ENCODE assay signal across 11 cellular contexts in the genomic region with DNA sequence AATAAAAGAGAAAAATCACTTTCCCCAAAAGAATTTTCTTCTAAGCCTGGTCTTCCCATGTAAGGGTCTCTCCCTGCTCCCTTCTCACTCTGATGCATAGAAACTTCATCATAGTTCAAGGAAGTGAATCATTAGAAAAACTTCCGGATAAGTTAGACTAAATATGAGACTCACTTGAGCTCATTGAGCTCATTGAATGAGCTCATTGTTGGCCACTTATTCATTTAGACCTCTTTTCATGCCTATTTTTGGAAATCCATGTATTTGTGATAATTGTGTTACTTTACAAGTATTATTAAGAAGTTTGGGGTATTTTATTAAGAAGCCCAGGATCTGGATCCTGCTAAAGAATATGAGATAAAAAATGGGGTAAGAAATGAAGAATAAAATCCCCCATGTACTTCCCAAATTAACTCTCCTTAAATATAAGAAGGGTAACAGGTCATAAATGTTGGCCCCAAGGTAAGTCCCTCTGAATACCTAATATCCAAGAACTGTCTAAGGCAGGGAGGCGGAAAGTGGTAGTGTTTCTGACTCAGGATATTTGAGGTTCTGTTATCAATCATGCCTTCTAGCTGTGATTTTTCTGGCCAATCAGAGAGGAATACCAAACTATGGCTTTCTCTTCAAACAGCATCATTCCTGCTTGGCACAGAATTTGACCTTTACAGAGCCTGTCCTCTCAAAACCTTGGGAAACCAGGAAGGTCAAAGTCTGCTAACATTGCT.
A peak's percentile ranks its signal among the peaks of the same experiment; 100 is the strongest.
DNase-seq lines count a peak whose midpoint lies in the region; ATAC-seq and TF ChIP-seq lines count a peak whose summit lies in the region.
"Had no signal": no experiment of that assay in that cellular context is flagged by ENCODE, and none has a peak within 500 bp of the region (broad histone marks: within the 10 kb centered on the region; RNA-seq: fewer than 3 reads in every experiment).

No MANE protein-coding gene starts in this region.

- DNase-seq in AG04449 (ENCODE audit: low read depth, low spot score) (peak; percentile 44), LHCN-M2 (ENCODE audit: low read depth) (peak; percentile 82), brain microvascular endothelial cell (peak; percentile 73), kidney epithelial cell (ENCODE audit: low read depth) (peak; percentile 86), GM19238 (ENCODE audit: insufficient read length, low spot score) (no peak), posterior cingulate gyrus (no peak)
- DNase-seq in activated naive CD4-positive, alpha-beta T cell treated with anti-CD3 and anti-CD28 coated beads for 36 hours: no peak
- DNase-seq: anterior cingulate cortex, NCI-H1930 had no signal

- CTCF ChIA-PET in AG04449 (lab: Yijun Ruan, JAX): interaction anchor here (1.0 to 5.2 kb wide), 7 partner anchors 9 to 422 kb away, joined by 3 to 28 read pairs (median 3); a partner anchor contains a TSS
- CTCF ChIA-PET in activated naive CD4-positive, alpha-beta T cell treated with anti-CD3 and anti-CD28 coated beads for 36 hours (lab: Charles Lee): interaction anchor here (0.8 to 1.0 kb wide), 2 partner anchors 12 to 76 kb away, joined by 3 to 4 read pairs; no protein-coding TSS in a partner anchor

- H3K36me3 Mint-ChIP-seq in activated naive CD4-positive, alpha-beta T cell treated with anti-CD3 and anti-CD28 coated beads for 36 hours (ENCODE audit: low read depth): no peaks in the 10 kb centered on the region
- H3K36me3 Mint-ChIP-seq: stimulated activated memory B cell treated with anti-CD40 and anti-IgM and Interleukin-4, amounts not matched to agents 10 μg/mL and 1 μg/mL and 100 μg/mL, for 72 hours had no signal

- POLR2A ChIA-PET in AG04449 (lab: Yijun Ruan, JAX): interaction anchor here (1.2 to 2.4 kb wide), 2 partner anchors 11 to 125 kb away, joined by 3 to 7 read pairs; no protein-coding TSS in a partner anchor

- TF ChIP-seq CTCF in AG04449 (IDR thresholded peaks at IDR 0.05; ENCODE audit: insufficient read depth, low read length, missing control alignments): no peak
- TF ChIP-seq CTCF in brain microvascular endothelial cell (IDR thresholded peaks at IDR 0.05; ENCODE audit: low read depth, low read length, missing control alignments): no peak
- no peak for TF ChIP-seq CTCF in kidney epithelial cell (IDR thresholded peaks at IDR 0.05; ENCODE audit: insufficient read depth, low read length, poor library complexity, severe bottlenecking)

- intact Hi-C loops in activated naive CD4-positive, alpha-beta T cell treated with anti-CD3 and anti-CD28 coated beads for 36 hours (cut with micrococcal nuclease): no loop called here
- intact Hi-C loops in posterior cingulate gyrus (cut with DNase I): no loop called here

- H3K4me1 Mint-ChIP-seq in activated naive CD4-positive, alpha-beta T cell treated with anti-CD3 and anti-CD28 coated beads for 36 hours (ENCODE audit: low read depth): no peaks in the 10 kb centered on the region
- H3K4me1 Mint-ChIP-seq: stimulated activated memory B cell treated with anti-CD40 and anti-IgM and Interleukin-4, amounts not matched to agents 10 μg/mL and 1 μg/mL and 100 μg/mL, for 72 hours had no signal

- H3K4me3 ChIP-seq in AG04449 (ENCODE audit: low read depth, low read length) (no peak overlapping the region), brain microvascular endothelial cell (ENCODE audit: low read depth, low read length) (no peak overlapping the region), kidney epithelial cell (ENCODE audit: low read depth, low read length) (no peak overlapping the region)

- H3K9me3 Mint-ChIP-seq in activated naive CD4-positive, alpha-beta T cell treated with anti-CD3 and anti-CD28 coated beads for 36 hours: no peaks in the 10 kb centered on the region
- H3K9me3 Mint-ChIP-seq: stimulated activated memory B cell treated with anti-CD40 and anti-IgM and Interleukin-4, amounts not matched to agents 10 μg/mL and 1 μg/mL and 100 μg/mL, for 72 hours had no signal

- no peaks in the 10 kb centered on the region for H3K27me3 ChIP-seq in brain microvascular endothelial cell (replicated peaks)
- H3K27me3 ChIP-seq in kidney epithelial cell (ENCODE audit: control insufficient read depth, insufficient read depth, low read length): no peaks in the 10 kb centered on the region

- H3K27ac Mint-ChIP-seq in activated naive CD4-positive, alpha-beta T cell treated with anti-CD3 and anti-CD28 coated beads for 36 hours: no peak overlapping the region
- H3K27ac Mint-ChIP-seq: stimulated activated memory B cell treated with anti-CD40 and anti-IgM and Interleukin-4, amounts not matched to agents 10 μg/mL and 1 μg/mL and 100 μg/mL, for 72 hours had no signal

- peak overlapping the region; percentile 88 for H3K27ac ChIP-seq in brain microvascular endothelial cell

- no peak for ATAC-seq in HG03139 (IDR thresholded peaks at IDR 0.05; ENCODE audit: unreplicated experiment)
- ATAC-seq: stimulated activated memory B cell treated with anti-CD40 and anti-IgM and Interleukin-4, amounts not matched to agents 10 μg/mL and 1 μg/mL and 100 μg/mL, for 72 hours had no signal

- peaks cover 13% of the 10 kb centered on the region for H3K27me3 Mint-ChIP-seq in activated naive CD4-positive, alpha-beta T cell treated with anti-CD3 and anti-CD28 coated beads for 36 hours (ENCODE audit: low read depth)
- H3K27me3 Mint-ChIP-seq: stimulated activated memory B cell treated with anti-CD40 and anti-IgM and Interleukin-4, amounts not matched to agents 10 μg/mL and 1 μg/mL and 100 μg/mL, for 72 hours had no signal

- no peak overlapping the region for H3K4me3 Mint-ChIP-seq in activated naive CD4-positive, alpha-beta T cell treated with anti-CD3 and anti-CD28 coated beads for 36 hours
- H3K4me3 Mint-ChIP-seq: stimulated activated memory B cell treated with anti-CD40 and anti-IgM and Interleukin-4, amounts not matched to agents 10 μg/mL and 1 μg/mL and 100 μg/mL, for 72 hours had no signal

- no peaks in the 10 kb centered on the region for H3K36me3 ChIP-seq in brain microvascular endothelial cell (replicated peaks)
- no peaks in the 10 kb centered on the region for H3K36me3 ChIP-seq in kidney epithelial cell (ENCODE audit: control insufficient read depth, insufficient read depth, low read length)

- in situ Hi-C loops in brain microvascular endothelial cell (cut with HindIII; ENCODE audit: low pct_ligation_motif_present, low sequenced_read_pairs): loop anchor here (25.0 kb wide), 1 partner anchor 418 kb away; no protein-coding TSS in a partner anchor

Comparison
In these comparisons a context has a peak if more than half of its experiments do, and no peak if none do; other contexts are left out.
1. DNase-seq: peak in AG04449 (single experiment), LHCN-M2 (single experiment), brain microvascular endothelial cell (single experiment) and kidney epithelial cell (single experiment); none in GM19238 (single experiment), activated naive CD4-positive, alpha-beta T cell treated with anti-CD3 and anti-CD28 coated beads for 36 hours (single experiment) and posterior cingulate gyrus (0 of 10).